Comparison of ENCODE assay signal across 18 cellular contexts in genomic region chr6:24764833-24765828, GRCh38. TPM values are rescaled to one million over a fixed set of nuclear protein-coding genes. Genes with fewer than 3 reads are reported as not detected.
"Had no signal": no experiment of that assay in that cellular context is flagged by ENCODE, and none has a peak within 500 bp of the region (broad histone marks: within the 10 kb centered on the region; RNA-seq: fewer than 3 reads in every experiment).

No MANE protein-coding gene starts in this region.

RNA-seq across cellular contexts. Expression of gene ARMH2, which starts 33.6 kb away (rescaled TPM):
- total RNA-seq: endodermal cell, epithelial cell of proximal tubule, esophagus muscularis mucosa, fibroblast of lung, foreskin keratinocyte, heart left ventricle, hepatocyte, kidney, left lobe of liver, liver, mucosa of gallbladder, pancreas, posterior vena cava, pulmonary artery endothelial cell, suprapubic skin, transverse colon, upper lobe of right lung, uterus had no signal
- polyA plus RNA-seq: fibroblast of lung, foreskin keratinocyte, heart left ventricle, hepatocyte, liver, pancreas had no signal
